In genomic region chr7:141891338-141891737, GRCh38 we compare ENCODE assay signal across 30 cellular contexts. TPM values are rescaled to one million over a fixed set of nuclear protein-coding genes. Genes with fewer than 3 reads are reported as not detected.
"Had no signal": no experiment of that assay in that cellular context is flagged by ENCODE, and none has a peak within 500 bp of the region (broad histone marks: within the 10 kb centered on the region; RNA-seq: fewer than 3 reads in every experiment).

No MANE protein-coding gene starts in this region.

- H3K27ac ChIP-seq: SJCRH30, SK-N-MC had no signal

- H3K9me3 ChIP-seq: SJCRH30 had no signal

- H3K4me1 ChIP-seq: SJCRH30 had no signal

- H3K36me3 ChIP-seq: SJCRH30 had no signal

- FAIRE-seq: bronchial epithelial cell had no signal

- DNase-seq: activated CD4-positive, alpha-beta memory T cell treated with anti-CD3 and anti-CD28 coated beads for 36 hours; activated CD4-positive, alpha-beta T cell treated with anti-CD3 and anti-CD28 coated beads for 36 hours; activated CD4-positive, alpha-beta T cell treated with anti-CD3 and anti-CD28 coated beads, Interleukin-2, amount 50 U/mL, for 1 hour; activated CD8-positive, alpha-beta memory T cell treated with anti-CD3 and anti-CD28 coated beads, Interleukin-2, amount 50 U/mL, for 48 hours; activated effector memory CD4-positive, alpha-beta T cell treated with Interleukin-2 at 50 U/mL for 16 hours; activated naive CD4-positive, alpha-beta T cell treated with anti-CD3 and anti-CD28 coated beads, Interleukin-2, amount 10 ng/mL, durations not matched to agents 7 days and 5 days; activated naive CD8-positive, alpha-beta T cell treated with anti-CD3 and anti-CD28 coated beads, Interleukin-2, amount 50 U/mL, for 24 hours; activated T-cell treated with anti-CD3 and anti-CD28 coated beads, Interleukin-2, amount 50 U/mL, for 48 hours; anterior cingulate cortex; caudate nucleus; cerebellar nuclear complex; cortex of kidney; KG1; MM.1S; NCI-H1092 treated with DMSO at 0.1 percent for 48 hours; NCI-H146; NCI-H187; NCI-H2081; NCI-H226; NCI-H524 treated with DMSO at 0.1 percent for 48 hours; SHP77; SJCRH30 had no signal

- H3K4me3 ChIP-seq: SJCRH30, SK-N-MC had no signal

- H3K27me3 ChIP-seq: SJCRH30 had no signal

RNA-seq across cellular contexts. Expression of gene OR9A4, which starts 24.9 kb away (rescaled TPM):
- total RNA-seq: activated CD4-positive, alpha-beta memory T cell treated with anti-CD3 and anti-CD28 coated beads for 36 hours; activated CD4-positive, alpha-beta T cell treated with anti-CD3 and anti-CD28 coated beads for 36 hours; bronchial epithelial cell; LHCN-M2; NCI-H460; RPMI7951; SJCRH30; T-helper 1 cell treated with Interleukin-12 subunit alpha and Interleukin-12 subunit beta and Interleukin-4 antibody, amounts not matched to agents 30 ng/mL and 1 ng/mL, for 36 hours; T-helper 2 cell treated with Interferon-gamma antibody and Interleukin-4, amounts not matched to agents 100 ng/mL and 5 ng/mL, for 36 hours; WTC11 had no signal

RNA-seq across cellular contexts. Expression of gene PRSS37, which starts 50.1 kb away (rescaled TPM):
- total RNA-seq: activated CD4-positive, alpha-beta memory T cell treated with anti-CD3 and anti-CD28 coated beads for 36 hours; activated CD4-positive, alpha-beta T cell treated with anti-CD3 and anti-CD28 coated beads for 36 hours; bronchial epithelial cell; LHCN-M2; NCI-H460; RPMI7951; SJCRH30; T-helper 1 cell treated with Interleukin-12 subunit alpha and Interleukin-12 subunit beta and Interleukin-4 antibody, amounts not matched to agents 30 ng/mL and 1 ng/mL, for 36 hours; T-helper 2 cell treated with Interferon-gamma antibody and Interleukin-4, amounts not matched to agents 100 ng/mL and 5 ng/mL, for 36 hours; WTC11 had no signal

RNA-seq across cellular contexts. Expression of gene CLEC5A, which starts 55.4 kb away (rescaled TPM):
- total RNA-seq: activated CD4-positive, alpha-beta memory T cell treated with anti-CD3 and anti-CD28 coated beads for 36 hours; activated CD4-positive, alpha-beta T cell treated with anti-CD3 and anti-CD28 coated beads for 36 hours; bronchial epithelial cell; LHCN-M2; NCI-H460; RPMI7951; SJCRH30; T-helper 1 cell treated with Interleukin-12 subunit alpha and Interleukin-12 subunit beta and Interleukin-4 antibody, amounts not matched to agents 30 ng/mL and 1 ng/mL, for 36 hours; T-helper 2 cell treated with Interferon-gamma antibody and Interleukin-4, amounts not matched to agents 100 ng/mL and 5 ng/mL, for 36 hours; WTC11 had no signal
